Comparison of ENCODE assay signal across 1 cellular context in the genomic region with DNA sequence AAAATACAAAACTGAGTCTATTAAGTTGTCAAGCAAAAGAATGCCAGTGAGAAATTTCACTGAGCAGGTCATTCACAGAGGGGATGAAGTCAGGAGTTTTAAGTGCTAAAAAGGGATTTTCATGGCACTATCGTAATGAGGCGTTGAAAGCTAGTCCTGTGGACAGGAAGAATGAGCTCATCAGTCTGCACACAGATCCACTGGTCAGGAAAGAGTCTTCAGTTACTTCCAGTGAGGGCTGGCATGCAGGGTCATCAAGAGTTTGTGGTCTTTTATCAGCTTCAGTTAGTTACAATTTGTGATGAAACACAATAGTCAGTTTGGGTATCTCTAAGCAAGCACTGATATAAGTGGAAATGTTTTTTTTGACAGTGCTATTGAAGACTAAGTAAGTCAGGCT.
TF ChIP-seq lines count a peak whose summit lies in the region.

No MANE protein-coding gene starts in this region.

TF ChIP-seq in K562, 482 proteins besides CTCF, POLR2A, EP300 and RAD21 (continued from another document):
- TF ChIP-seq MCM3 (IDR thresholded peaks at IDR 0.05) = no peak
- no peak for TF ChIP-seq ZNF23 (CRISPR knock-in tag; IDR thresholded peaks at IDR 0.05)
